8 cellular contexts compared by ENCODE assay signal in genomic region chr1:42456010-42456753, GRCh38. TPM values are rescaled to one million over a fixed set of nuclear protein-coding genes. Genes with fewer than 3 reads are reported as not detected.
DNase-seq lines count a peak whose midpoint lies in the region; ATAC-seq and TF ChIP-seq lines count a peak whose summit lies in the region.

Gene PPCS, plus strand, starts transcription at chr1:42456543. Its CDS starts 23 bp downstream, at chr1:42456566.
Gene ZMYND12, minus strand, starts transcription at chr1:42456022. Its CDS starts 25 bp downstream, at chr1:42455997.

- H3K4me3 ChIP-seq in fibroblast of mammary gland (ENCODE audit: control insufficient read depth, low read depth, low read length) = peak within 1 kb of the TSS; percentile 79

- H3K27me3 Mint-ChIP-seq in activated T-helper 1 cell treated with anti-CD3 and anti-CD28 coated beads, Interleukin-12 subunit alpha, Interleukin-12 subunit beta, Interleukin-2, Interleukin-4 antibody, amounts not matched to agents 30 ng/mL and 10 ng/mL and 1 ng/mL, durations not matched to agents 14 hours and 24 hours and 36 hours (ENCODE audit: insufficient read depth) = no peaks in the 10 kb centered on the region
- peaks cover 0 to 4% of the 10 kb centered on the region in 2 donors for H3K27me3 Mint-ChIP-seq in natural killer cell (ENCODE audit: low read depth in 2 of 2)

- TF ChIP-seq CTCF in fibroblast of mammary gland (conservative IDR thresholded peaks at IDR 0.05; ENCODE audit: control insufficient read depth, insufficient read depth, low read depth, low read length) (no peak), natural killer cell (IDR thresholded peaks at IDR 0.05) (no peak)

- ATAC-seq in GM21576 (IDR thresholded peaks at IDR 0.05; ENCODE audit: unreplicated experiment) (peak; percentile 86), natural killer cell (peak; percentile 87 to 96 (median 87))

- no peak for TF ChIP-seq EP300 in Ishikawa (IDR thresholded peaks at IDR 0.05; ENCODE audit: borderline replicate concordance)

- no peak for TF ChIP-seq RAD21 in Ishikawa (IDR thresholded peaks at IDR 0.05; ENCODE audit: low read depth)

- intact Hi-C loops in activated T-helper 1 cell treated with anti-CD3 and anti-CD28 coated beads, Interleukin-12 subunit alpha, Interleukin-12 subunit beta, Interleukin-2, Interleukin-4 antibody, amounts not matched to agents 30 ng/mL and 10 ng/mL and 1 ng/mL, durations not matched to agents 14 hours and 24 hours and 36 hours (cut with micrococcal nuclease) = loop anchor here (1.0 to 10.0 kb wide), 10 partner anchors 76 to 1477 kb away; partner anchors contain the start of genes C1orf50, CFAP57, CTPS1 and EBNA1BP2
- intact Hi-C loops in natural killer cell (cut with micrococcal nuclease) = loop anchor here (2.0 kb wide), 2 partner anchors 121 to 311 kb away; partner anchors contain the start of genes C1orf50, FOXJ3 and P3H1

- peak within 1 kb of the TSS; percentile 98 for H3K27ac Mint-ChIP-seq in activated T-helper 1 cell treated with anti-CD3 and anti-CD28 coated beads, Interleukin-12 subunit alpha, Interleukin-12 subunit beta, Interleukin-2, Interleukin-4 antibody, amounts not matched to agents 30 ng/mL and 10 ng/mL and 1 ng/mL, durations not matched to agents 14 hours and 24 hours and 36 hours
- peak within 1 kb of the TSS; percentile 87 to 95 for H3K27ac Mint-ChIP-seq in natural killer cell

- H3K9me3 Mint-ChIP-seq in activated T-helper 1 cell treated with anti-CD3 and anti-CD28 coated beads, Interleukin-12 subunit alpha, Interleukin-12 subunit beta, Interleukin-2, Interleukin-4 antibody, amounts not matched to agents 30 ng/mL and 10 ng/mL and 1 ng/mL, durations not matched to agents 14 hours and 24 hours and 36 hours = no peaks in the 10 kb centered on the region
- H3K9me3 Mint-ChIP-seq in natural killer cell = no peaks in the 10 kb centered on the region

- H3K36me3 Mint-ChIP-seq in activated T-helper 1 cell treated with anti-CD3 and anti-CD28 coated beads, Interleukin-12 subunit alpha, Interleukin-12 subunit beta, Interleukin-2, Interleukin-4 antibody, amounts not matched to agents 30 ng/mL and 10 ng/mL and 1 ng/mL, durations not matched to agents 14 hours and 24 hours and 36 hours (ENCODE audit: low read depth) = peaks cover 34% of the 10 kb centered on the region
- peaks cover 16% of the 10 kb centered on the region for H3K36me3 Mint-ChIP-seq in natural killer cell

- H3K4me3 Mint-ChIP-seq in activated T-helper 1 cell treated with anti-CD3 and anti-CD28 coated beads, Interleukin-12 subunit alpha, Interleukin-12 subunit beta, Interleukin-2, Interleukin-4 antibody, amounts not matched to agents 30 ng/mL and 10 ng/mL and 1 ng/mL, durations not matched to agents 14 hours and 24 hours and 36 hours = peak within 1 kb of the TSS; percentile 95
- peak within 1 kb of the TSS; percentile 94 for H3K4me3 Mint-ChIP-seq in natural killer cell

- DNase-seq in DMS79 (lab: John Stamatoyannopoulos, UW) (peak; percentile 79), fibroblast of mammary gland (ENCODE audit: low read depth) (peak; percentile 90), natural killer cell (peak; percentile 89)
- peak; percentile 87 for DNase-seq in activated T-helper 1 cell treated with anti-CD3 and anti-CD28 coated beads, Interleukin-12 subunit alpha, Interleukin-12 subunit beta, Interleukin-2, Interleukin-4 antibody, amounts not matched to agents 30 ng/mL and 10 ng/mL and 1 ng/mL, durations not matched to agents 14 hours and 24 hours and 36 hours (ENCODE audit: low spot score)
- DNase-seq in stimulated activated naive CD4-positive, alpha-beta T cell (lab: John Stamatoyannopoulos, UW) = peak; percentile 84 to 91 (median 89)

- H3K4me1 Mint-ChIP-seq in activated T-helper 1 cell treated with anti-CD3 and anti-CD28 coated beads, Interleukin-12 subunit alpha, Interleukin-12 subunit beta, Interleukin-2, Interleukin-4 antibody, amounts not matched to agents 30 ng/mL and 10 ng/mL and 1 ng/mL, durations not matched to agents 14 hours and 24 hours and 36 hours (ENCODE audit: low read depth) = peaks cover 28% of the 10 kb centered on the region
- peaks cover 26 to 33% of the 10 kb centered on the region in 2 donors for H3K4me1 Mint-ChIP-seq in natural killer cell

TF ChIP-seq in Ishikawa, 13 proteins besides CTCF, POLR2A, EP300 and RAD21 (continues in another document):
- TF ChIP-seq, protein P1, sequence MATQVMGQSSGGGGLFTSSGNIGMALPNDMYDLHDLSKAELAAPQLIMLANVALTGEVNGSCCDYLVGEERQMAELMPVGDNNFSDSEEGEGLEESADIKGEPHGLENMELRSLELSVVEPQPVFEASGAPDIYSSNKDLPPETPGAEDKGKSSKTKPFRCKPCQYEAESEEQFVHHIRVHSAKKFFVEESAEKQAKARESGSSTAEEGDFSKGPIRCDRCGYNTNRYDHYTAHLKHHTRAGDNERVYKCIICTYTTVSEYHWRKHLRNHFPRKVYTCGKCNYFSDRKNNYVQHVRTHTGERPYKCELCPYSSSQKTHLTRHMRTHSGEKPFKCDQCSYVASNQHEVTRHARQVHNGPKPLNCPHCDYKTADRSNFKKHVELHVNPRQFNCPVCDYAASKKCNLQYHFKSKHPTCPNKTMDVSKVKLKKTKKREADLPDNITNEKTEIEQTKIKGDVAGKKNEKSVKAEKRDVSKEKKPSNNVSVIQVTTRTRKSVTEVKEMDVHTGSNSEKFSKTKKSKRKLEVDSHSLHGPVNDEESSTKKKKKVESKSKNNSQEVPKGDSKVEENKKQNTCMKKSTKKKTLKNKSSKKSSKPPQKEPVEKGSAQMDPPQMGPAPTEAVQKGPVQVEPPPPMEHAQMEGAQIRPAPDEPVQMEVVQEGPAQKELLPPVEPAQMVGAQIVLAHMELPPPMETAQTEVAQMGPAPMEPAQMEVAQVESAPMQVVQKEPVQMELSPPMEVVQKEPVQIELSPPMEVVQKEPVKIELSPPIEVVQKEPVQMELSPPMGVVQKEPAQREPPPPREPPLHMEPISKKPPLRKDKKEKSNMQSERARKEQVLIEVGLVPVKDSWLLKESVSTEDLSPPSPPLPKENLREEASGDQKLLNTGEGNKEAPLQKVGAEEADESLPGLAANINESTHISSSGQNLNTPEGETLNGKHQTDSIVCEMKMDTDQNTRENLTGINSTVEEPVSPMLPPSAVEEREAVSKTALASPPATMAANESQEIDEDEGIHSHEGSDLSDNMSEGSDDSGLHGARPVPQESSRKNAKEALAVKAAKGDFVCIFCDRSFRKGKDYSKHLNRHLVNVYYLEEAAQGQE (IDR thresholded peaks at IDR 0.05; ENCODE audit: low read depth) = no peak
- TF ChIP-seq TAF1 (IDR thresholded peaks at IDR 0.05; ENCODE audit: low read depth) (peak; percentile 92), TEAD4 (IDR thresholded peaks at IDR 0.05) (no peak; the same call in 1 of the 2 replicates), YY1 (IDR thresholded peaks at IDR 0.05; ENCODE audit: low read depth) (peak; percentile 84), NFIC (IDR thresholded peaks at IDR 0.05) (no peak), MAX (IDR thresholded peaks at IDR 0.05) (peak; percentile 68)

TF ChIP-seq in PFSK-1, 5 proteins besides CTCF, POLR2A, EP300 and RAD21:
- TF ChIP-seq FOXP2 (optimal IDR thresholded peaks at IDR 0.05; ENCODE audit: borderline replicate concordance, extremely low read depth, extremely low read length, insufficient read depth) (peak; percentile 31), SIN3A (IDR thresholded peaks at IDR 0.05; ENCODE audit: borderline replicate concordance, insufficient read depth, low read length) (peak; percentile 29; the same call in 1 of the 2 replicates), TAF1 (IDR thresholded peaks at IDR 0.05; ENCODE audit: borderline replicate concordance, insufficient read depth, low read length) (no peak; the same call in 1 of the 2 replicates), POLR2AphosphoS5 (IDR thresholded peaks at IDR 0.05; ENCODE audit: low read depth, low read length) (peak; percentile 78; the same call in 1 of the 2 replicates)
- TF ChIP-seq, protein P1 (IDR thresholded peaks at IDR 0.05; ENCODE audit: insufficient read depth in 1 of 2, low read depth in 2 of 2, low read length in 2 of 2) = no peak; a peak in 1 of 4 replicates

RNA-seq across cellular contexts. Expression of gene PPCS, which starts in this region (rescaled TPM):
- polyA plus RNA-seq in PFSK-1 (2012; ENCODE audit: insufficient read length, low read depth) = 26.2 TPM
- total RNA-seq in activated T-helper 1 cell treated with anti-CD3 and anti-CD28 coated beads, Interleukin-12 subunit alpha, Interleukin-12 subunit beta, Interleukin-2, Interleukin-4 antibody, amounts not matched to agents 30 ng/mL and 10 ng/mL and 1 ng/mL, durations not matched to agents 14 hours and 24 hours and 36 hours = 40.1 and 48.0 TPM in 2 replicates
- total RNA-seq in natural killer cell = 10 to 100 TPM; 44.2 to 54.5 (median 50.2) TPM

RNA-seq across cellular contexts. Expression of gene ZMYND12, which starts in this region (rescaled TPM):
- not detected for polyA plus RNA-seq in PFSK-1 (2012; ENCODE audit: insufficient read length, low read depth)
- total RNA-seq in activated T-helper 1 cell treated with anti-CD3 and anti-CD28 coated beads, Interleukin-12 subunit alpha, Interleukin-12 subunit beta, Interleukin-2, Interleukin-4 antibody, amounts not matched to agents 30 ng/mL and 10 ng/mL and 1 ng/mL, durations not matched to agents 14 hours and 24 hours and 36 hours = not detected in 2 replicates
- total RNA-seq in natural killer cell = 1 to 10 TPM in 1 of 3 donors, under 1 TPM in 2; 0.47 to 1.1 (median 0.97) TPM

Comparison
In these comparisons a context has a peak if more than half of its experiments do, and no peak if none do; other contexts are left out.
1. Peak in every context shown above with its lines: DNase-seq, ATAC-seq and H3K4me3 ChIP-seq.